ENCODE assay signal across 16 cellular contexts in genomic region chr2:227759411-227760113, GRCh38. TPM values are rescaled to one million over a fixed set of nuclear protein-coding genes. Genes with fewer than 3 reads are reported as not detected.
DNase-seq lines count a peak whose midpoint lies in the region; ATAC-seq and TF ChIP-seq lines count a peak whose summit lies in the region.
"Had no signal": no experiment of that assay in that cellular context is flagged by ENCODE, and none has a peak within 500 bp of the region (broad histone marks: within the 10 kb centered on the region; RNA-seq: fewer than 3 reads in every experiment).

No MANE protein-coding gene starts in this region.

- H3K4me3 ChIP-seq in breast epithelium, result no peak overlapping the region
- no peak overlapping the region for H3K4me3 ChIP-seq in mesodermal cell (ENCODE audit: extremely low read depth, insufficient read depth, low read length, poor library complexity, severe bottlenecking)
- no peak overlapping the region for H3K4me3 ChIP-seq in sigmoid colon
- H3K4me3 ChIP-seq: GM12878 had no signal

- H3K9me3 Mint-ChIP-seq in MCF 10A (ENCODE audit: unreplicated experiment) (no peaks in the 10 kb centered on the region), type B pancreatic cell (peaks cover 4% of the 10 kb centered on the region)
- no peaks in the 10 kb centered on the region for H3K9me3 Mint-ChIP-seq in stimulated activated memory B cell treated with anti-CD40 and anti-IgM and Interleukin-4, amounts not matched to agents 10 μg/mL and 1 μg/mL and 100 μg/mL, for 72 hours
- H3K9me3 Mint-ChIP-seq: activated B cell treated with CpG ODN at 0.5 μM for 24 hours; CD4-positive, alpha-beta memory T cell; memory B cell had no signal

- H3K36me3 Mint-ChIP-seq in MCF 10A (ENCODE audit: insufficient read depth, unreplicated experiment) (no peaks in the 10 kb centered on the region), type B pancreatic cell (no peaks in the 10 kb centered on the region)
- H3K36me3 Mint-ChIP-seq in stimulated activated memory B cell treated with anti-CD40 and anti-IgM and Interleukin-4, amounts not matched to agents 10 μg/mL and 1 μg/mL and 100 μg/mL, for 72 hours, result no peaks in the 10 kb centered on the region
- H3K36me3 Mint-ChIP-seq: CD4-positive, alpha-beta memory T cell; memory B cell had no signal

- H3K27ac Mint-ChIP-seq in MCF 10A (ENCODE audit: low read depth, unreplicated experiment) (peak overlapping the region; percentile 50), type B pancreatic cell (peak overlapping the region; percentile 99)
- H3K27ac Mint-ChIP-seq in stimulated activated memory B cell treated with anti-CD40 and anti-IgM and Interleukin-4, amounts not matched to agents 10 μg/mL and 1 μg/mL and 100 μg/mL, for 72 hours, result no peak overlapping the region
- H3K27ac Mint-ChIP-seq: activated B cell treated with CpG ODN at 0.5 μM for 24 hours; CD4-positive, alpha-beta memory T cell; memory B cell had no signal

- TF ChIP-seq POLR2A in breast epithelium (IDR thresholded peaks at IDR 0.05) (no peak), sigmoid colon (IDR thresholded peaks at IDR 0.05) (no peak)

- H3K27ac ChIP-seq in breast epithelium (no peak overlapping the region), epithelial cell of prostate (no peak overlapping the region), mesodermal cell (ENCODE audit: low read depth, low read length, severe bottlenecking) (peak overlapping the region; percentile 86), sigmoid colon (no peak overlapping the region)

- intact Hi-C loops in MCF 10A (cut with micrococcal nuclease), result loop anchor here (10.0 kb wide), 1 partner anchor 435 kb away; the partner anchor contains the start of gene MFF
- intact Hi-C loops in breast epithelium (cut with DNase I; ENCODE audit: low total_unique reads), result loop anchor here (10.0 kb wide), 1 partner anchor 355 kb away; no protein-coding TSS in a partner anchor
- intact Hi-C loops in sigmoid colon (cut with DNase I), result no loop called here

- POLR2A ChIA-PET in MCF 10A (lab: Yijun Ruan, JAX), result interaction anchor here (0.6 to 0.9 kb wide), 2 partner anchors 39 to 730 kb away, joined by 4 read pairs; no protein-coding TSS in a partner anchor

- H3K9me3 ChIP-seq in breast epithelium, result no peaks in the 10 kb centered on the region
- H3K9me3 ChIP-seq in mesodermal cell (ENCODE audit: control insufficient read depth, low read length), result no peaks in the 10 kb centered on the region
- H3K9me3 ChIP-seq in sigmoid colon, result no peaks in the 10 kb centered on the region

- H3K27me3 ChIP-seq in breast epithelium (no peaks in the 10 kb centered on the region), sigmoid colon (no peaks in the 10 kb centered on the region)

- CTCF ChIA-PET in MCF 10A (lab: Yijun Ruan, JAX), result interaction anchor here (0.6 to 1.1 kb wide), 7 partner anchors 86 to 474 kb away, joined by 3 to 6 read pairs (median 3); no protein-coding TSS in a partner anchor

- no peak for ATAC-seq in stimulated activated memory B cell treated with anti-CD40 and anti-IgM and Interleukin-4, amounts not matched to agents 10 μg/mL and 1 μg/mL and 100 μg/mL, for 72 hours
- ATAC-seq: GM12878, PC-3 had no signal

- no peak for TF ChIP-seq EP300 in sigmoid colon (IDR thresholded peaks at IDR 0.05)

- H3K4me1 ChIP-seq in breast epithelium (no peaks in the 10 kb centered on the region), mesodermal cell (ENCODE audit: control insufficient read depth, insufficient read depth, low read length, poor library complexity, severe bottlenecking) (peaks cover 4% of the 10 kb centered on the region), sigmoid colon (no peaks in the 10 kb centered on the region)

- TF ChIP-seq CTCF in MCF 10A (IDR thresholded peaks at IDR 0.05; ENCODE audit: unreplicated experiment) (no peak), breast epithelium (IDR thresholded peaks at IDR 0.05) (no peak), type B pancreatic cell (conservative IDR thresholded peaks at IDR 0.05) (no peak), sigmoid colon (IDR thresholded peaks at IDR 0.05) (no peak)

- BruUV-seq in MCF 10A (replicated peaks; lab: Mats Ljungman, UMichigan), result no TSS peak

- H3K27me3 Mint-ChIP-seq in MCF 10A (ENCODE audit: insufficient read depth, unreplicated experiment) (no peaks in the 10 kb centered on the region), type B pancreatic cell (no peaks in the 10 kb centered on the region)
- peaks cover 32% of the 10 kb centered on the region for H3K27me3 Mint-ChIP-seq in stimulated activated memory B cell treated with anti-CD40 and anti-IgM and Interleukin-4, amounts not matched to agents 10 μg/mL and 1 μg/mL and 100 μg/mL, for 72 hours

- H3K4me3 Mint-ChIP-seq in MCF 10A (ENCODE audit: unreplicated experiment) (no peak overlapping the region), type B pancreatic cell (peak overlapping the region; percentile 60)
- no peak overlapping the region for H3K4me3 Mint-ChIP-seq in stimulated activated memory B cell treated with anti-CD40 and anti-IgM and Interleukin-4, amounts not matched to agents 10 μg/mL and 1 μg/mL and 100 μg/mL, for 72 hours
- H3K4me3 Mint-ChIP-seq: activated B cell treated with CpG ODN at 0.5 μM for 24 hours; CD4-positive, alpha-beta memory T cell; memory B cell had no signal

- H3K4me1 Mint-ChIP-seq in MCF 10A (ENCODE audit: insufficient read depth, unreplicated experiment) (peaks cover 7% of the 10 kb centered on the region), type B pancreatic cell (ENCODE audit: unreplicated experiment) (peaks cover 6% of the 10 kb centered on the region)
- no peaks in the 10 kb centered on the region for H3K4me1 Mint-ChIP-seq in stimulated activated memory B cell treated with anti-CD40 and anti-IgM and Interleukin-4, amounts not matched to agents 10 μg/mL and 1 μg/mL and 100 μg/mL, for 72 hours
- H3K4me1 Mint-ChIP-seq: activated B cell treated with CpG ODN at 0.5 μM for 24 hours; CD4-positive, alpha-beta memory T cell; memory B cell had no signal

- H3K36me3 ChIP-seq in breast epithelium (no peaks in the 10 kb centered on the region), mesodermal cell (ENCODE audit: control insufficient read depth, insufficient read depth, low read length) (no peaks in the 10 kb centered on the region), sigmoid colon (no peaks in the 10 kb centered on the region)

- DNase-seq in MCF 10A (ENCODE audit: unreplicated experiment) (peak; percentile 52), breast epithelium (ENCODE audit: low spot score in 2 of 2) (no peak), epithelial cell of prostate (ENCODE audit: low read depth, low spot score) (peak; percentile 44), type B pancreatic cell (ENCODE audit: extremely low spot score, unreplicated experiment) (no peak), sigmoid colon (no peak), NCI-H1105 treated with DMSO at 0.1 percent for 48 hours (lab: John Stamatoyannopoulos, UW) (no peak)
- DNase-seq: activated B cell treated with CpG ODN at 0.5 μM for 24 hours; activated naive CD4-positive, alpha-beta T cell; CD4-positive, alpha-beta memory T cell; NCI-H510A; PC-3 had no signal

- 57 to 66% methylated on average over 8 to 13 of the region's 13 CpGs for WGBS in mesodermal cell (ENCODE audit: insufficient coverage in 2 of 2), 2 experiments
- WGBS in sigmoid colon, 2 donors, result 68 to 75% methylated on average over 13 of the region's 13 CpGs

RNA-seq across cellular contexts. Expression of gene SCYGR8, which starts 13.9 kb away (rescaled TPM):
- total RNA-seq in MCF 10A (2022) (not detected in 2 replicates), breast epithelium (not detected), type B pancreatic cell (ENCODE audit: low replicate concordance) (not detected in 2 replicates), sigmoid colon (not detected)
- polyA plus RNA-seq in mesodermal cell (2013, experiment 1 of 2), result not detected
- not detected for polyA plus RNA-seq in mesodermal cell (2013, experiment 2 of 2)
- polyA plus RNA-seq in sigmoid colon, result not detected
- total RNA-seq: activated B cell treated with CpG ODN at 0.5 μM for 24 hours; CD4-positive, alpha-beta memory T cell; fibroblast of villous mesenchyme; GM12878; PC-3 had no signal
- polyA plus RNA-seq: CD4-positive, alpha-beta memory T cell; GM12878 had no signal

RNA-seq across cellular contexts. Expression of gene SCYGR7, which starts 31.4 kb away (rescaled TPM):
- total RNA-seq in MCF 10A (2022) (not detected in 2 replicates), breast epithelium (not detected), type B pancreatic cell (ENCODE audit: low replicate concordance) (not detected in 2 replicates), sigmoid colon (not detected)
- polyA plus RNA-seq in mesodermal cell (2013, experiment 1 of 2), result not detected
- not detected for polyA plus RNA-seq in mesodermal cell (2013, experiment 2 of 2)
- polyA plus RNA-seq in sigmoid colon, result not detected
- total RNA-seq: activated B cell treated with CpG ODN at 0.5 μM for 24 hours; CD4-positive, alpha-beta memory T cell; fibroblast of villous mesenchyme; GM12878; PC-3 had no signal
- polyA plus RNA-seq: CD4-positive, alpha-beta memory T cell; GM12878 had no signal

RNA-seq across cellular contexts. Expression of gene SCYGR6, which starts 35.0 kb away (rescaled TPM):
- total RNA-seq in MCF 10A (2022), result not detected in 2 replicates
- total RNA-seq in breast epithelium, result not detected
- not detected for polyA plus RNA-seq in mesodermal cell (2013, experiment 1 of 2)
- not detected for polyA plus RNA-seq in mesodermal cell (2013, experiment 2 of 2)
- total RNA-seq in type B pancreatic cell (ENCODE audit: low replicate concordance), result not detected in 2 replicates
- not detected for total RNA-seq in sigmoid colon
- not detected for polyA plus RNA-seq in sigmoid colon
- total RNA-seq: activated B cell treated with CpG ODN at 0.5 μM for 24 hours; CD4-positive, alpha-beta memory T cell; fibroblast of villous mesenchyme; GM12878; PC-3 had no signal
- polyA plus RNA-seq: CD4-positive, alpha-beta memory T cell; GM12878 had no signal

RNA-seq across cellular contexts. Expression of gene SLC19A3, which starts 41.7 kb away (rescaled TPM):
- total RNA-seq in MCF 10A (2022) (not detected in 2 replicates), breast epithelium (100 to 1,000 TPM in 1 of 3 donors, 10 to 100 TPM in 2; 29.9 to 278 (median 46.9) TPM), type B pancreatic cell (ENCODE audit: low replicate concordance) (6.4 and 20.5 TPM in 2 replicates), sigmoid colon (1 to 10 TPM in 3 of 4 donors, under 1 TPM in 1; 0.95 to 8.2 (median 1.5) TPM)
- 1.2 TPM for polyA plus RNA-seq in mesodermal cell (2013, experiment 1 of 2)
- 1.2 TPM for polyA plus RNA-seq in mesodermal cell (2013, experiment 2 of 2)
- polyA plus RNA-seq in sigmoid colon, result 1 to 10 TPM in 2 of 3 donors, under 1 TPM in 1; 0.69 to 4.6 (median 1.2) TPM
- total RNA-seq: activated B cell treated with CpG ODN at 0.5 μM for 24 hours; CD4-positive, alpha-beta memory T cell; GM12878 had no signal
- polyA plus RNA-seq: CD4-positive, alpha-beta memory T cell; GM12878 had no signal

RNA-seq across cellular contexts. Expression of gene CCL20, which starts 54.1 kb away (rescaled TPM):
- total RNA-seq in MCF 10A (2022) (18.0 and 34.4 TPM in 2 replicates), breast epithelium (1 to 10 TPM in 2 of 3 donors, not detected in 1; 1.3 to 6.7 TPM), type B pancreatic cell (ENCODE audit: low replicate concordance) (1.7 and 3.2 TPM in 2 replicates), sigmoid colon (10 to 100 TPM in 1 of 4 donors, 1 to 10 TPM in 1, not detected in 2; 6.4 to 11.4 TPM)
- polyA plus RNA-seq in mesodermal cell (2013, experiment 1 of 2), result 0.41 TPM
- not detected for polyA plus RNA-seq in mesodermal cell (2013, experiment 2 of 2)
- 100 to 1,000 TPM in 1 of 3 donors, 10 to 100 TPM in 2; 15.6 to 255 (median 61.3) TPM for polyA plus RNA-seq in sigmoid colon
- total RNA-seq: activated B cell treated with CpG ODN at 0.5 μM for 24 hours had no signal

Comparison
In these comparisons a context has a peak if more than half of its experiments do, and no peak if none do; other contexts are left out.
1. DNase-seq: peak in MCF 10A (single experiment) and epithelial cell of prostate (single experiment); none in breast epithelium (0 of 2), type B pancreatic cell (single experiment), sigmoid colon (single experiment) and NCI-H1105 treated with DMSO at 0.1 percent for 48 hours (single experiment).